In the genomic region with DNA sequence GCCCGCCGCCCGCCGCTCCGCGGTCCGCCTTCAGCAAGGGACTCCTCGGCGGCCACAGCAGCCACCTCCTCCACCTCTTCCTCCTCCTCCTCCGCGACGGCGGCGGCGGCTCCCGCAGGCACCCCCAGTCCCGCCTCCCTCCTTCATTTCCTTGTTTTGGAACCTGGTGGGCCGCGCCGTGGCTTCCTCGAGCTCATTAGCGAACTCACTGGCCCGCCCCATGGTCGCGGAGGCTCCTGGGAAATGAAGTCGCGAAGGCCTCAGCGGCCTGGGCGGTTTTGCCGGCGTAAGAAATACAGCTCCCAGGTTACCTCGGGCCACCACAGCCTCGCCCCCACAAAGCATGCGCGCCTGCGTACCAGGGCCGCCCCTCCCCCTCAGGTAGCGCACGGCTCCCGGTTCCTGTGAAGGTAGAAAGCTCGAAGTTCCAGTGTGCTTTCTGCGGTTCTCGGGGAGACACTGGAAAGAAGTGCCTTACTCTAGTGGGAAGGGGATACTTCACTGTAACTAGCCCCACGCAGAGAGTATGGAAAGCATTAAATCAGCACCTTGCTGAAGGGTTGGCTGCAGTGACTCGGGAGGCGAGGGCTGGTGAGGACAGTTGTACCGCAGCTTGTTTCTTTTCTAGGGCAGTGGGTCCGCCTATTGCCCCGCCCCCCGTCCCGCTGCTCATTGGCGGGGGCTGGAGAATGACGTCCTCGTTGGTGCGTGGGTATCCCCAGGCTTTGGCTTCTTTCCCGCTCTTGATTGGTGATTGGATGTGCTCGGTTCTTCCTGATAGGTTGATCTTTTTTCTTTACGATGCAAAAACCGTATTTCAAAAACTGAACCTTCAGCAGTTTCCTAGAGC, we compare ENCODE assay signal across 8 cellular contexts. TPM values are rescaled to one million over a fixed set of nuclear protein-coding genes. Genes with fewer than 3 reads are reported as not detected.
A peak's percentile ranks its signal among the peaks of the same experiment; 100 is the strongest.
DNase-seq lines count a peak whose midpoint lies in the region; FAIRE-seq and TF ChIP-seq lines count a peak whose summit lies in the region.

A gene (minus strand): TSS at position 210 of the 850 bp plus-strand sequence. CDS start 333 bp downstream, outside the sequence.

- H4K91ac ChIP-seq in neuronal stem cell (ENCODE audit: low read depth, low read length, poor library complexity), result peak within 1 kb of the TSS; percentile 94

- H3K4me1 ChIP-seq in neuronal stem cell (ENCODE audit: control insufficient read depth in 2 of 2, insufficient read depth in 1 of 2, low read depth in 1 of 2, low read length in 2 of 2), result peaks cover 3% of the 10 kb centered on the region in 2 donors

- H4K8ac ChIP-seq in neuronal stem cell (ENCODE audit: low read depth, low read length), result no peak within 1 kb of the TSS

- H2BK5ac ChIP-seq in neuronal stem cell (ENCODE audit: low read length), result peak within 1 kb of the TSS; percentile 91

- intact Hi-C loops in activated naive CD4-positive, alpha-beta T cell treated with anti-CD3 and anti-CD28 coated beads for 36 hours (cut with micrococcal nuclease), result loop anchor here (1.0 to 5.0 kb wide), 14 partner anchors 59 to 1718 kb away; a partner anchor contains a TSS

- WGBS in neuronal stem cell (ENCODE audit: extremely low coverage in 2 of 2, insufficient read length in 2 of 2, insufficient replicate concordance in 1 of 2), 2 donors, result no CpG with 5 or more reads among the region's 59 CpGs

- no peaks in the 10 kb centered on the region for H3K27me3 Mint-ChIP-seq in activated naive CD4-positive, alpha-beta T cell treated with anti-CD3 and anti-CD28 coated beads for 36 hours (ENCODE audit: low read depth)

- H2BK12ac ChIP-seq in neuronal stem cell (ENCODE audit: low read length), result peak within 1 kb of the TSS; percentile 94

- peak within 1 kb of the TSS; percentile 84 for H2AFZ ChIP-seq in neuronal stem cell (ENCODE audit: low read length)

- H3K9ac ChIP-seq in neuronal stem cell (ENCODE audit: low read depth, low read length, poor library complexity), result peak within 1 kb of the TSS; percentile 99

- no peaks in the 10 kb centered on the region for H3K36me3 Mint-ChIP-seq in activated naive CD4-positive, alpha-beta T cell treated with anti-CD3 and anti-CD28 coated beads for 36 hours (ENCODE audit: low read depth)

- peak within 1 kb of the TSS; percentile 83 for H2AK5ac ChIP-seq in neuronal stem cell (ENCODE audit: low read depth, low read length)

- peak within 1 kb of the TSS; percentile 99 for H3K27ac ChIP-seq in neuronal stem cell (replicated peaks; ENCODE audit: low read length)

- H3K27ac Mint-ChIP-seq in activated naive CD4-positive, alpha-beta T cell treated with anti-CD3 and anti-CD28 coated beads for 36 hours, result peak within 1 kb of the TSS; percentile 95

- DNase-seq in GF-D8 (lab: John Stamatoyannopoulos, UW), result peak; percentile 98
- peak; percentile 96 for DNase-seq in HEK293T (ENCODE audit: extremely low spot score)
- peak; percentile 100 for DNase-seq in MV-4-11 (lab: John Stamatoyannopoulos, UW)
- DNase-seq in SK-MEL-5 (ENCODE audit: low read depth, low spot score), result peak; percentile 99
- DNase-seq in activated naive CD4-positive, alpha-beta T cell treated with anti-CD3 and anti-CD28 coated beads for 36 hours, result peak; percentile 99
- DNase-seq in frontal cortex (ENCODE audit: low spot score in 2 of 2), result peak; percentile 92 to 94
- peak; percentile 98 for DNase-seq in neuronal stem cell (ENCODE audit: low spot score)

- H3K4me2 ChIP-seq in neuronal stem cell (ENCODE audit: insufficient read depth, low read length, poor library complexity, severe bottlenecking), result peak within 1 kb of the TSS; percentile 86

- peak within 1 kb of the TSS; percentile 63 to 90 for H3K4me3 ChIP-seq in neuronal stem cell (ENCODE audit: low read length in 2 of 2)

- H3K4ac ChIP-seq in neuronal stem cell (ENCODE audit: low read length), result peak within 1 kb of the TSS; percentile 84

- H3K18ac ChIP-seq in neuronal stem cell (ENCODE audit: low read length), result peak within 1 kb of the TSS; percentile 100

- H3K4me1 Mint-ChIP-seq in activated naive CD4-positive, alpha-beta T cell treated with anti-CD3 and anti-CD28 coated beads for 36 hours (ENCODE audit: low read depth), result peaks cover 19% of the 10 kb centered on the region

- peak within 1 kb of the TSS; percentile 100 for H3K4me3 Mint-ChIP-seq in activated naive CD4-positive, alpha-beta T cell treated with anti-CD3 and anti-CD28 coated beads for 36 hours

- peak within 1 kb of the TSS; percentile 81 for H2BK120ac ChIP-seq in neuronal stem cell (ENCODE audit: low read depth, low read length)

- no peak for FAIRE-seq in frontal cortex (lab: Jason Lieb, UNC)

- H3K27me3 ChIP-seq in neuronal stem cell (ENCODE audit: control insufficient read depth in 3 of 3, insufficient read depth in 3 of 3, low read depth in 1 of 3, low read length in 3 of 3), result no peaks in the 10 kb centered on the region

- CTCF ChIA-PET in HEK293T (lab: Yijun Ruan, JAX), result interaction anchor here (1.1 to 1.3 kb wide), 2 partner anchors 133 to 143 kb away, joined by 4 to 5 read pairs; a partner anchor contains a TSS
- CTCF ChIA-PET in activated naive CD4-positive, alpha-beta T cell treated with anti-CD3 and anti-CD28 coated beads for 36 hours (lab: Charles Lee), result interaction anchor here (0.6 to 3.9 kb wide), 6 partner anchors 59 to 143 kb away, joined by 3 to 14 read pairs (median 4); a partner anchor contains a TSS

- POLR2A ChIA-PET in HEK293T (lab: Yijun Ruan, JAX), result interaction anchor here (0.5 to 4.5 kb wide), 28 partner anchors 8 to 1426 kb away, joined by 3 to 93 read pairs (median 4); a partner anchor contains a TSS

- H3K9me3 ChIP-seq in neuronal stem cell (replicated peaks in 1 of 2; ENCODE audit: control insufficient read depth in 2 of 2, insufficient read depth in 1 of 2, low read depth in 1 of 2, low read length in 2 of 2), result peaks cover 0 to 4% of the 10 kb centered on the region in 2 donors

- H2BK15ac ChIP-seq in neuronal stem cell (ENCODE audit: low read length), result peak within 1 kb of the TSS; percentile 97

- H3K23ac ChIP-seq in neuronal stem cell (ENCODE audit: low read depth, low read length, poor library complexity), result peak within 1 kb of the TSS; percentile 99

- TF ChIP-seq CTCF in subcutaneous adipose tissue (IDR thresholded peaks at IDR 0.05; ENCODE audit: low read depth), result no peak

- H3K9me3 Mint-ChIP-seq in activated naive CD4-positive, alpha-beta T cell treated with anti-CD3 and anti-CD28 coated beads for 36 hours, result no peaks in the 10 kb centered on the region

- in situ Hi-C loops in SK-MEL-5 (cut with HindIII; ENCODE audit: low pct_unique_long_range_greater_than_20kb, low sequenced_read_pairs), result loop anchor here (10.0 kb wide), 1 partner anchor 59 kb away; a partner anchor contains a TSS

- peaks cover 2% of the 10 kb centered on the region for H3K79me1 ChIP-seq in neuronal stem cell (ENCODE audit: low read depth, low read length)

- H3K14ac ChIP-seq in neuronal stem cell (ENCODE audit: low read length), result peak within 1 kb of the TSS; percentile 96

- peaks cover 0 to 6% of the 10 kb centered on the region in 2 donors for H3K36me3 ChIP-seq in neuronal stem cell (replicated peaks in 1 of 2; ENCODE audit: control insufficient read depth in 2 of 2, insufficient read depth in 2 of 2, low read length in 2 of 2)

TF ChIP-seq in HEK293T, 16 proteins besides CTCF, POLR2A, EP300 and RAD21:
- TF ChIP-seq FOXK2 (IDR thresholded peaks at IDR 0.05), result peak; percentile 85
- no peak for TF ChIP-seq CTBP1 (IDR thresholded peaks at IDR 0.05; ENCODE audit: borderline replicate concordance)
- no peak for TF ChIP-seq FOXA1 (IDR thresholded peaks at IDR 0.05)
- TF ChIP-seq FOXM1 (IDR thresholded peaks at IDR 0.05; ENCODE audit: borderline replicate concordance), result peak; percentile 95
- TF ChIP-seq LEF1 (IDR thresholded peaks at IDR 0.05; ENCODE audit: borderline replicate concordance), result no peak
- no peak for TF ChIP-seq TARDBP (IDR thresholded peaks at IDR 0.05)
- TF ChIP-seq ZNF384 (IDR thresholded peaks at IDR 0.05), result no peak
- no peak for TF ChIP-seq NFRKB (IDR thresholded peaks at IDR 0.05)
- peak; percentile 94 for TF ChIP-seq L3MBTL2 (conservative IDR thresholded peaks at IDR 0.05)
- TF ChIP-seq ELF4 (IDR thresholded peaks at IDR 0.05), result no peak; the same call in 1 of the 2 replicates
- TF ChIP-seq BHLHE40 (IDR thresholded peaks at IDR 0.05; ENCODE audit: borderline replicate concordance), result no peak
- TF ChIP-seq SP1 (IDR thresholded peaks at IDR 0.05), result no peak
- TF ChIP-seq ARNT (IDR thresholded peaks at IDR 0.05), result no peak
- no peak for TF ChIP-seq SUZ12 (IDR thresholded peaks at IDR 0.05)
- TF ChIP-seq, protein P1, sequence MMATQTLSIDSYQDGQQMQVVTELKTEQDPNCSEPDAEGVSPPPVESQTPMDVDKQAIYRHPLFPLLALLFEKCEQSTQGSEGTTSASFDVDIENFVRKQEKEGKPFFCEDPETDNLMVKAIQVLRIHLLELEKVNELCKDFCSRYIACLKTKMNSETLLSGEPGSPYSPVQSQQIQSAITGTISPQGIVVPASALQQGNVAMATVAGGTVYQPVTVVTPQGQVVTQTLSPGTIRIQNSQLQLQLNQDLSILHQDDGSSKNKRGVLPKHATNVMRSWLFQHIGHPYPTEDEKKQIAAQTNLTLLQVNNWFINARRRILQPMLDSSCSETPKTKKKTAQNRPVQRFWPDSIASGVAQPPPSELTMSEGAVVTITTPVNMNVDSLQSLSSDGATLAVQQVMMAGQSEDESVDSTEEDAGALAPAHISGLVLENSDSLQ (IDR thresholded peaks at IDR 0.05), result peak; percentile 90
- TF ChIP-seq HDGF (IDR thresholded peaks at IDR 0.05; ENCODE audit: borderline replicate concordance), result peak; percentile 60; the same call in 1 of the 2 replicates

RNA-seq across cellular contexts. Expression of the gene that starts here (rescaled TPM):
- 9.2 and 10.6 TPM in 2 replicates for total RNA-seq in SK-MEL-5 (2014; rRNA removed; shearing (Covaris generic))
- polyA plus RNA-seq in SK-MEL-5 (2015; cell fraction: cytosol; rRNA removed), result 9.4 and 10.8 TPM in 2 replicates
- 8.3 and 14.8 TPM in 2 replicates for polyA plus RNA-seq in SK-MEL-5 (2015; cell fraction: nucleus; rRNA removed)
- total RNA-seq in activated naive CD4-positive, alpha-beta T cell treated with anti-CD3 and anti-CD28 coated beads for 36 hours, result 10 to 100 TPM; 11.0 to 11.7 TPM
- total RNA-seq in frontal cortex (62.4 TPM), subcutaneous adipose tissue (10 to 100 TPM; 14.1 to 20.1 (median 16.2) TPM)
- 18.7 TPM for polyA plus RNA-seq in neuronal stem cell (2013, experiment 1 of 2)
- polyA plus RNA-seq in neuronal stem cell (2013, experiment 2 of 2), result 19.5 TPM

Comparison
In these comparisons a context has a peak if more than half of its experiments do, and no peak if none do; other contexts are left out.
1. Peak in every context shown above with its lines: DNase-seq, H3K4me3 ChIP-seq and H3K27ac ChIP-seq.